2 cellular contexts compared by ENCODE assay signal in genomic region chr6:33589366-33589722, GRCh38.
TF ChIP-seq lines count a peak whose summit lies in the region.

No MANE protein-coding gene starts in this region.

TF ChIP-seq in K562, 482 proteins besides CTCF, POLR2A, EP300 and RAD21:
- TF ChIP-seq PHB (CRISPR knock-in tag; IDR thresholded peaks at IDR 0.05), result no peak
- 0 out of 2 replicates have a peak, but pooled peaks have one; percentile 9 for TF ChIP-seq CBFB (CRISPR knock-in tag; IDR thresholded peaks at IDR 0.05)
TF ChIP-seq in K562: peak in this region for 1.

TF ChIP-seq in GM12891, 5 proteins besides CTCF, POLR2A, EP300 and RAD21:
- TF ChIP-seq POU2F2 (IDR thresholded peaks at IDR 0.05; ENCODE audit: low read depth, low read length) (no peak), POLR2AphosphoS5 (IDR thresholded peaks at IDR 0.05; ENCODE audit: low read depth, low read length) (no peak), TAF1 (IDR thresholded peaks at IDR 0.05; ENCODE audit: low read depth, low read length) (no peak)
